1 cellular context compared by ENCODE assay signal in genomic region chr20:62376112-62377063, GRCh38.
A peak's percentile ranks its signal among the peaks of the same experiment; 100 is the strongest.
TF ChIP-seq lines count a peak whose summit lies in the region.

No MANE protein-coding gene starts in this region.

TF ChIP-seq in HepG2, 621 proteins besides CTCF, POLR2A, EP300 and RAD21 (continued from another document and continues in another):
- TF ChIP-seq ZNF251 (CRISPR knock-in tag; IDR thresholded peaks at IDR 0.05), result no peak
- TF ChIP-seq HHEX (CRISPR knock-in tag; IDR thresholded peaks at IDR 0.05), result no peak
- TF ChIP-seq KDM5B (CRISPR knock-in tag; IDR thresholded peaks at IDR 0.05; ENCODE audit: borderline replicate concordance), result peak; percentile 90
- TF ChIP-seq ZNF501 (CRISPR knock-in tag; IDR thresholded peaks at IDR 0.05), result peak; percentile 95
- peak; percentile 28; the same call in 1 of the 2 replicates for TF ChIP-seq ZBTB49 (CRISPR knock-in tag; IDR thresholded peaks at IDR 0.05; ENCODE audit: borderline replicate concordance)
- TF ChIP-seq CREB3 (CRISPR knock-in tag; IDR thresholded peaks at IDR 0.05), result no peak; the same call in 1 of the 2 replicates
- TF ChIP-seq ZNF672 (CRISPR knock-in tag; IDR thresholded peaks at IDR 0.05), result no peak
- peak; percentile 72 for TF ChIP-seq GABPB1 (CRISPR knock-in tag; IDR thresholded peaks at IDR 0.05)
- TF ChIP-seq MXD1 (CRISPR knock-in tag; IDR thresholded peaks at IDR 0.05), result no peak; the same call in 1 of the 2 replicates
- TF ChIP-seq TAF1 (CRISPR knock-in tag; IDR thresholded peaks at IDR 0.05), result peak; percentile 79
- TF ChIP-seq CSRNP2 (CRISPR knock-in tag; conservative IDR thresholded peaks at IDR 0.05; ENCODE audit: low read depth), result no peak
- TF ChIP-seq HDAC6 (IDR thresholded peaks at IDR 0.05; ENCODE audit: low read depth, low read length), result no peak
- TF ChIP-seq ZBTB38 (CRISPR knock-in tag; IDR thresholded peaks at IDR 0.05), result peak; percentile 78; the same call in 1 of the 2 replicates
- no peak for TF ChIP-seq MAFF (IDR thresholded peaks at IDR 0.05; ENCODE audit: low read depth, low read length)
- no peak for TF ChIP-seq ZNF570 (CRISPR knock-in tag; IDR thresholded peaks at IDR 0.05; ENCODE audit: borderline replicate concordance)
- TF ChIP-seq MTA3 (CRISPR knock-in tag; IDR thresholded peaks at IDR 0.05), result no peak
- TF ChIP-seq HOXA3 (CRISPR knock-in tag; IDR thresholded peaks at IDR 0.05), result peak; percentile 75
- peak; percentile 75 for TF ChIP-seq PHF20 (CRISPR knock-in tag; IDR thresholded peaks at IDR 0.05)
- TF ChIP-seq KMT2A (CRISPR knock-in tag; IDR thresholded peaks at IDR 0.05), result no peak; the same call in 1 of the 2 replicates
- no peak for TF ChIP-seq TRIM22 (IDR thresholded peaks at IDR 0.05)
- peak; percentile 86; the same call in 1 of the 2 replicates for TF ChIP-seq ZNF234 (CRISPR knock-in tag; conservative IDR thresholded peaks at IDR 0.05)
- TF ChIP-seq ZNF576 (CRISPR knock-in tag; IDR thresholded peaks at IDR 0.05), result peak; percentile 95; the same call in 1 of the 2 replicates
- TF ChIP-seq TRAFD1 (CRISPR knock-in tag; IDR thresholded peaks at IDR 0.05; ENCODE audit: borderline replicate concordance), result 0 out of 2 replicates have a peak, but pooled peaks have one; percentile 61
- TF ChIP-seq FOXC1 (CRISPR knock-in tag; IDR thresholded peaks at IDR 0.05; ENCODE audit: borderline replicate concordance), result no peak; the same call in 1 of the 2 replicates
- peak; percentile 49; the same call in 1 of the 2 replicates for TF ChIP-seq ZNF547 (CRISPR knock-in tag; IDR thresholded peaks at IDR 0.05)
- TF ChIP-seq DPF2 (CRISPR knock-in tag; IDR thresholded peaks at IDR 0.05; ENCODE audit: borderline replicate concordance, low read depth), result peak; percentile 39; the same call in 1 of the 2 replicates
- TF ChIP-seq IRX3 (CRISPR knock-in tag; IDR thresholded peaks at IDR 0.05; ENCODE audit: borderline replicate concordance, low read depth), result peak; percentile 70
- TF ChIP-seq ZNF766 (CRISPR knock-in tag; IDR thresholded peaks at IDR 0.05; ENCODE audit: borderline replicate concordance), result peak; percentile 85; the same call in 1 of the 2 replicates
- peak; percentile 77 for TF ChIP-seq KLF6 (CRISPR knock-in tag; IDR thresholded peaks at IDR 0.05)
- peak; percentile 79 for TF ChIP-seq PHF8 (CRISPR knock-in tag; IDR thresholded peaks at IDR 0.05)
- 0 out of 2 replicates have a peak, but pooled peaks have one; percentile 79 for TF ChIP-seq ZMAT3 (CRISPR knock-in tag; conservative IDR thresholded peaks at IDR 0.05)
- TF ChIP-seq TRIM24 (CRISPR knock-in tag; IDR thresholded peaks at IDR 0.05), result no peak
- no peak; the same call in 1 of the 2 replicates for TF ChIP-seq ZXDC (CRISPR knock-in tag; IDR thresholded peaks at IDR 0.05)
- TF ChIP-seq HMGA1 (CRISPR knock-in tag; conservative IDR thresholded peaks at IDR 0.05), result no peak
- TF ChIP-seq XBP1 (CRISPR knock-in tag; IDR thresholded peaks at IDR 0.05), result peak; percentile 17; the same call in 1 of the 2 replicates
- TF ChIP-seq MEIS2 (CRISPR knock-in tag; IDR thresholded peaks at IDR 0.05), result peak; percentile 80
- peak; percentile 50 for TF ChIP-seq ZNF678 (CRISPR knock-in tag; IDR thresholded peaks at IDR 0.05)
- no peak for TF ChIP-seq ARHGAP35 (CRISPR knock-in tag; IDR thresholded peaks at IDR 0.05; ENCODE audit: borderline replicate concordance)
- peak; percentile 95 for TF ChIP-seq ZBTB8A (CRISPR knock-in tag; IDR thresholded peaks at IDR 0.05; ENCODE audit: borderline replicate concordance, low read depth)
- TF ChIP-seq SP2 (CRISPR knock-in tag; IDR thresholded peaks at IDR 0.05), result peak; percentile 53
- no peak for TF ChIP-seq ELF4 (CRISPR knock-in tag; IDR thresholded peaks at IDR 0.05; ENCODE audit: borderline replicate concordance)
- no peak for TF ChIP-seq CCAR2 (optimal IDR thresholded peaks at IDR 0.05; ENCODE audit: low read depth, low read length)
- TF ChIP-seq ZNF605 (CRISPR knock-in tag; IDR thresholded peaks at IDR 0.05), result peak; percentile 95
- TF ChIP-seq ZNF597 (CRISPR knock-in tag; IDR thresholded peaks at IDR 0.05), result no peak
- TF ChIP-seq MTF1 (CRISPR knock-in tag; IDR thresholded peaks at IDR 0.05), result peak; percentile 36; the same call in 1 of the 2 replicates
- 0 out of 2 replicates have a peak, but pooled peaks have one; percentile 13 for TF ChIP-seq AHDC1 (CRISPR knock-in tag; IDR thresholded peaks at IDR 0.05; ENCODE audit: borderline replicate concordance)
- TF ChIP-seq GTF3A (CRISPR knock-in tag; conservative IDR thresholded peaks at IDR 0.05), result peak; percentile 87; the same call in 1 of the 2 replicates
- TF ChIP-seq FOSL2 (CRISPR knock-in tag; IDR thresholded peaks at IDR 0.05), result peak; percentile 49; the same call in 1 of the 2 replicates
- no peak for TF ChIP-seq ZC3H13 (CRISPR knock-in tag; IDR thresholded peaks at IDR 0.05)
